In the genomic region with DNA sequence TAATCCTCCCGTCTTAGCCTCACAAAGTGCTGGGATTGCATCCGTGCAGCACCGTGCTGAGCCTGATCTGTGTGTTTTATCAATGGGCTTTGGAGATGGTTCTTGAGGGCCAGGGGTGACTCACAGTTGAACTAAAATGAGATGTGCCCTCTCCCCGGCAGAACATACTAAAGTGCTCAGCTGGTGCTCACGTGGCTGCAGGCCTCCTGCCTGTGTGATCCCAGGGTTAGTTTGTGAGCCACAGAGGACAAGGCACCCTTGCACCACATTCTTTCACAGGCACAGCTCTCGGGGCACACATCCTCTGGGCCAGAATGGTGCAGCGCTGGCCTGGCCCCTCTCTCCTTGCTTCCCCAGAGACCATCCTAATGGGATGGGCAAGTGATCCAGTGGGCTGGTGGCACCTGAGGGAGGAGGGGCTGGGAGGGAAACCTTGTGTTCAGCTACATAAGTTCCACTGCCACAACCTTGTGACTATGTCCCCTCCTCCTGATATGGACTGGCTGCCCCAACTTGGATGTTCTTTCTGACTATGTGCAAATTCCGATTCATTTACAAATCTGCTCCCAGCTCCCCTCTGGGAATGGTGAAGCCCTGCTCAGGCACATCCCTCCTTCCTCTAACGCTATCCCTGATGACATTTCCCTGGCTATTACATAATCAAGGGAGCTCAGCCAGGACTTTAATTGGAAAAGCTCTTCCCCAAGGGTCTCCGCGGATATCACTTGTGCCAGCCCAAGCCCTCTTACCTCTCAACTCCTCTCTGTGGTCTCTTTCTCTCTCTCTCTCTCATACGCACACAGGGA, we compare ENCODE assay signal across 14 cellular contexts.
DNase-seq lines count a peak whose midpoint lies in the region; ATAC-seq, FAIRE-seq and TF ChIP-seq lines count a peak whose summit lies in the region.
"Had no signal": no experiment of that assay in that cellular context is flagged by ENCODE, and none has a peak within 500 bp of the region (broad histone marks: within the 10 kb centered on the region; RNA-seq: fewer than 3 reads in every experiment).

No MANE protein-coding gene starts in this region.

- no peaks in the 10 kb centered on the region for H3K27me3 Mint-ChIP-seq in activated CD4-positive, alpha-beta memory T cell treated with anti-CD3 and anti-CD28 coated beads, Interleukin-2, amount 10 ng/mL, durations not matched to agents 7 days and 5 days
- H3K27me3 Mint-ChIP-seq in activated CD4-positive, alpha-beta memory T cell treated with anti-CD3 and anti-CD28 coated beads for 36 hours: no peaks in the 10 kb centered on the region

- POLR2A ChIA-PET in activated CD4-positive, alpha-beta memory T cell treated with anti-CD3 and anti-CD28 coated beads, Interleukin-2, amount 10 ng/mL, durations not matched to agents 7 days and 5 days (lab: Charles Lee): interaction anchor here (1.3 to 5.3 kb wide), 6 partner anchors 9 to 118 kb away, joined by 3 to 88 read pairs (median 4); no protein-coding TSS in a partner anchor
- POLR2A ChIA-PET in activated CD4-positive, alpha-beta memory T cell treated with anti-CD3 and anti-CD28 coated beads for 36 hours (lab: Charles Lee): interaction anchor here (1.2 to 3.7 kb wide), 2 partner anchors 9 to 19 kb away, joined by 5 to 12 read pairs; no protein-coding TSS in a partner anchor

- no peak for ATAC-seq in HG03378 (IDR thresholded peaks at IDR 0.05; ENCODE audit: unreplicated experiment)
- ATAC-seq: activated naive CD4-positive, alpha-beta T cell treated with anti-CD3 and anti-CD28 coated beads, Interleukin-2, amount 50 U/mL, for 72 hours had no signal

- H3K27ac ChIP-seq in SK-N-MC: no peak overlapping the region
- H3K27ac ChIP-seq: SJSA1 had no signal

- H3K4me3 ChIP-seq in SK-N-MC (no peak overlapping the region), fibroblast of villous mesenchyme (ENCODE audit: low read depth, low read length) (no peak overlapping the region), skeletal muscle cell (ENCODE audit: low read depth, low read length) (no peak overlapping the region)
- H3K4me3 ChIP-seq: SJSA1 had no signal

- CTCF ChIA-PET in activated CD4-positive, alpha-beta memory T cell treated with anti-CD3 and anti-CD28 coated beads, Interleukin-2, amount 10 ng/mL, durations not matched to agents 7 days and 5 days (lab: Charles Lee): interaction anchor here (1.1 to 4.9 kb wide), 2 partner anchors 8 to 40 kb away, joined by 3 to 41 read pairs; no protein-coding TSS in a partner anchor
- CTCF ChIA-PET in activated CD4-positive, alpha-beta memory T cell treated with anti-CD3 and anti-CD28 coated beads for 36 hours (lab: Charles Lee): interaction anchor here (0.7 to 1.6 kb wide), 2 partner anchors 8 to 19 kb away, joined by 3 to 4 read pairs; no protein-coding TSS in a partner anchor

- no peak overlapping the region for H3K4me3 Mint-ChIP-seq in activated CD4-positive, alpha-beta memory T cell treated with anti-CD3 and anti-CD28 coated beads, Interleukin-2, amount 10 ng/mL, durations not matched to agents 7 days and 5 days
- H3K4me3 Mint-ChIP-seq in activated CD4-positive, alpha-beta memory T cell treated with anti-CD3 and anti-CD28 coated beads for 36 hours: no peak overlapping the region
- H3K4me3 Mint-ChIP-seq: type B pancreatic cell had no signal

- DNase-seq in activated CD4-positive, alpha-beta memory T cell treated with anti-CD3 and anti-CD28 coated beads, Interleukin-2, amount 10 ng/mL, durations not matched to agents 7 days and 5 days: no peak
- no peak for DNase-seq in activated CD4-positive, alpha-beta memory T cell treated with anti-CD3 and anti-CD28 coated beads for 36 hours
- DNase-seq in SK-N-MC (ENCODE audit: low read depth, low spot score) (peak; percentile 6), fibroblast of villous mesenchyme (ENCODE audit: low read depth) (peak; percentile 89), skeletal muscle cell (ENCODE audit: low read depth) (peak; percentile 80), inferior parietal cortex (ENCODE audit: extremely low spot score) (no peak), frontal cortex (ENCODE audit: low spot score in 2 of 2) (no peak)
- DNase-seq: activated CD4-positive, alpha-beta T cell treated with anti-CD3 and anti-CD28 coated beads for 4 hours; DMS79 treated with DMSO at 0.1 percent for 48 hours; NCI-H748 treated with DMSO at 0.1 percent for 48 hours had no signal

- H3K4me1 Mint-ChIP-seq in activated CD4-positive, alpha-beta memory T cell treated with anti-CD3 and anti-CD28 coated beads, Interleukin-2, amount 10 ng/mL, durations not matched to agents 7 days and 5 days: peaks cover 98% of the 10 kb centered on the region
- H3K4me1 Mint-ChIP-seq in activated CD4-positive, alpha-beta memory T cell treated with anti-CD3 and anti-CD28 coated beads for 36 hours (ENCODE audit: low read depth): peaks cover 58% of the 10 kb centered on the region

- TF ChIP-seq CTCF in fibroblast of villous mesenchyme (IDR thresholded peaks at IDR 0.05; ENCODE audit: insufficient read depth, low read depth, low read length): no peak

- H3K9ac ChIP-seq in SK-N-MC (ENCODE audit: insufficient read length): no peak overlapping the region

- peak overlapping the region; percentile 23 for H3K27ac Mint-ChIP-seq in activated CD4-positive, alpha-beta memory T cell treated with anti-CD3 and anti-CD28 coated beads, Interleukin-2, amount 10 ng/mL, durations not matched to agents 7 days and 5 days
- H3K27ac Mint-ChIP-seq in activated CD4-positive, alpha-beta memory T cell treated with anti-CD3 and anti-CD28 coated beads for 36 hours: no peak overlapping the region
- H3K27ac Mint-ChIP-seq: activated naive CD4-positive, alpha-beta T cell treated with anti-CD3 and anti-CD28 coated beads, Interleukin-2, amount 50 U/mL, for 72 hours; type B pancreatic cell had no signal

- FAIRE-seq in frontal cortex (lab: Jason Lieb, UNC): no peak

- peaks cover 2% of the 10 kb centered on the region for H3K36me3 Mint-ChIP-seq in activated CD4-positive, alpha-beta memory T cell treated with anti-CD3 and anti-CD28 coated beads, Interleukin-2, amount 10 ng/mL, durations not matched to agents 7 days and 5 days (ENCODE audit: low read depth)
- no peaks in the 10 kb centered on the region for H3K36me3 Mint-ChIP-seq in activated CD4-positive, alpha-beta memory T cell treated with anti-CD3 and anti-CD28 coated beads for 36 hours
- H3K36me3 Mint-ChIP-seq: activated naive CD4-positive, alpha-beta T cell treated with anti-CD3 and anti-CD28 coated beads, Interleukin-2, amount 50 U/mL, for 72 hours; type B pancreatic cell had no signal

- intact Hi-C loops in activated CD4-positive, alpha-beta memory T cell treated with anti-CD3 and anti-CD28 coated beads for 36 hours (cut with micrococcal nuclease): no loop called here

- H3K36me3 ChIP-seq in SK-N-MC (ENCODE audit: insufficient read depth, low read length): no peaks in the 10 kb centered on the region
- H3K36me3 ChIP-seq: SJSA1 had no signal

- H3K9me3 Mint-ChIP-seq in activated CD4-positive, alpha-beta memory T cell treated with anti-CD3 and anti-CD28 coated beads, Interleukin-2, amount 10 ng/mL, durations not matched to agents 7 days and 5 days: no peaks in the 10 kb centered on the region
- no peaks in the 10 kb centered on the region for H3K9me3 Mint-ChIP-seq in activated CD4-positive, alpha-beta memory T cell treated with anti-CD3 and anti-CD28 coated beads for 36 hours
- H3K9me3 Mint-ChIP-seq: activated naive CD4-positive, alpha-beta T cell treated with anti-CD3 and anti-CD28 coated beads, Interleukin-2, amount 50 U/mL, for 72 hours; type B pancreatic cell had no signal

- no peaks in the 10 kb centered on the region for H3K9me3 ChIP-seq in SK-N-MC (ENCODE audit: low read depth, low read length)
- H3K9me3 ChIP-seq: SJSA1 had no signal

Comparison
In these comparisons a context has a peak if more than half of its experiments do, and no peak if none do; other contexts are left out.
1. DNase-seq: peak in SK-N-MC (single experiment), fibroblast of villous mesenchyme (single experiment) and skeletal muscle cell (single experiment); none in activated CD4-positive, alpha-beta memory T cell treated with anti-CD3 and anti-CD28 coated beads, Interleukin-2, amount 10 ng/mL, durations not matched to agents 7 days and 5 days (single experiment), activated CD4-positive, alpha-beta memory T cell treated with anti-CD3 and anti-CD28 coated beads for 36 hours (single experiment), inferior parietal cortex (single experiment) and frontal cortex (0 of 2).